1 cellular context compared by ENCODE assay signal in genomic region chr4:41727861-41728570, GRCh38.
TF ChIP-seq lines count a peak whose summit lies in the region.

No MANE protein-coding gene starts in this region.

TF ChIP-seq in IMR-90, 13 proteins besides CTCF, POLR2A, EP300 and RAD21:
- TF ChIP-seq MAFK (IDR thresholded peaks at IDR 0.05; ENCODE audit: low read depth, low read length) (no peak), CEBPB (IDR thresholded peaks at IDR 0.05; ENCODE audit: low read depth, low read length) (no peak), CHD1 (IDR thresholded peaks at IDR 0.05; ENCODE audit: low read depth, low read length) (no peak), FOS (IDR thresholded peaks at IDR 0.05; ENCODE audit: low read depth, low read length) (no peak), MAZ (IDR thresholded peaks at IDR 0.05; ENCODE audit: borderline replicate concordance, low read depth, low read length) (no peak), BHLHE40 (IDR thresholded peaks at IDR 0.05; ENCODE audit: low read depth, low read length) (no peak), ELK1 (IDR thresholded peaks at IDR 0.05; ENCODE audit: borderline replicate concordance, low read depth, low read length) (no peak), MXI1 (IDR thresholded peaks at IDR 0.05; ENCODE audit: borderline replicate concordance, low read depth, low read length) (no peak), NFE2L2 (IDR thresholded peaks at IDR 0.05; ENCODE audit: low read depth, low read length) (no peak), USF2 (IDR thresholded peaks at IDR 0.05; ENCODE audit: low read depth, low read length) (no peak), RFX5 (IDR thresholded peaks at IDR 0.05; ENCODE audit: low read depth, low read length) (no peak), RCOR1 (IDR thresholded peaks at IDR 0.05; ENCODE audit: insufficient replicate concordance, low read length) (no peak), SMC3 (IDR thresholded peaks at IDR 0.05; ENCODE audit: low read depth, low read length) (no peak)
